Comparison of ENCODE assay signal across 17 cellular contexts in the genomic region with DNA sequence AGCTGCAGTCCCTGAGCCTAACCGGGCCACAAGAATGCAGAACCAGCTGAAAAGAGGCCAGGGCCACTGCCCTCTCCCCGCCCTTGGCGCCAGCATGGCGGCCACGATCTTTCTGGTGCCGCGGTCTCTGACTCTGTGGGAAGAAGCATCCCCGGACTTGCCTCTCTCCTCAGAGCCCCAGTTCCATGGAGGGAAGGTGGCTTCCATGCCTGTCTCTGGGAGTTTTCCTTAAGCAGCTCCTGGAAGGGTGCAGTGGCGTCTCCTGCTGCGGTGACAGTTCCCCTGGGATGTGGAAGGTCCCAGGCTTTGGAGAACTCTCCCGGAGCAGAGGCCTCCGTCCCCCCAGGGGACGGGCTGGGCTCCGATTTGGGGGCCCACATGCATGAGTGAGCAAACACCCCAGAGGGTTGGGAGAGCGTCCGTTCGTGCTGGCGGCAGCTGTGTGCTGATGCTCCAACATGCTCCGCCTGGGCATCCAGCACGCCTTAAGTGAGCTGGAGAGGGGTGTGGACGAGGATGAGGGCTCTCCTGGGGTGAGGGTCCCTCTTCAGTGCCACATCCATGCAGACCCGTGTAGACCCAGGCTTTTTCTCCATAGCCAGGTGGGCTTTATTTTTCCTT.
DNase-seq lines count a peak whose midpoint lies in the region; ATAC-seq and TF ChIP-seq lines count a peak whose summit lies in the region.
"Had no signal": no experiment of that assay in that cellular context is flagged by ENCODE, and none has a peak within 500 bp of the region (broad histone marks: within the 10 kb centered on the region; RNA-seq: fewer than 3 reads in every experiment).

No MANE protein-coding gene starts in this region.

- H4K20me1 ChIP-seq in BLaER1 (peaks cover 24% of the 10 kb centered on the region), IMR-90 (ENCODE audit: insufficient read depth, low read length) (no peaks in the 10 kb centered on the region)

- peak overlapping the region; percentile 42 for H2AK9ac ChIP-seq in IMR-90 (replicated peaks; ENCODE audit: low read depth, low read length, poor library complexity)

- peaks cover 3% of the 10 kb centered on the region; the same call in 1 of the 2 replicates for H3K36me3 ChIP-seq in BLaER1
- no peaks in the 10 kb centered on the region for H3K36me3 ChIP-seq in IMR-90 (ENCODE audit: control insufficient read depth, insufficient read depth, low read length)
- H3K36me3 ChIP-seq in mesenchymal stem cell (ENCODE audit: control insufficient read depth in 1 of 2, insufficient read depth in 2 of 2, low read depth in 1 of 2, low read length in 2 of 2) = peaks cover 5 to 9% of the 10 kb centered on the region in 2 experiments
- H3K36me3 ChIP-seq in spleen = no peaks in the 10 kb centered on the region

- no peaks in the 10 kb centered on the region for H3K27me3 Mint-ChIP-seq in activated CD4-positive, alpha-beta T cell treated with anti-CD3 and anti-CD28 coated beads, Interleukin-2, amount 10 ng/mL, durations not matched to agents 24 days and 14 days

- BruUV-seq in IMR-90 (replicated peaks; lab: Mats Ljungman, UMichigan) = no TSS peak

- intact Hi-C loops in IMR-90 (cut with micrococcal nuclease) = no loop called here
- intact Hi-C loops in spleen (cut with DNase I; ENCODE audit: low total_unique reads) = no loop called here
- intact Hi-C loops in activated CD4-positive, alpha-beta T cell treated with anti-CD3 and anti-CD28 coated beads, Interleukin-2, amount 10 ng/mL, durations not matched to agents 24 days and 14 days (cut with micrococcal nuclease) = no loop called here

- H3K14ac ChIP-seq in IMR-90 (replicated peaks; ENCODE audit: low read depth, low read length) = no peak overlapping the region
- H3K14ac ChIP-seq in mesenchymal stem cell (ENCODE audit: low read length in 2 of 2) = no peak overlapping the region

- H3K4ac ChIP-seq in IMR-90 (ENCODE audit: low read depth, low read length) (peak overlapping the region; percentile 76), mesenchymal stem cell (ENCODE audit: low read depth in 1 of 2, low read length in 2 of 2) (peak overlapping the region in 1 of 2 experiments; percentile 65)

- H2AK5ac ChIP-seq in IMR-90 (ENCODE audit: low read depth, low read length) = peak overlapping the region; percentile 98
- H2AK5ac ChIP-seq in mesenchymal stem cell (ENCODE audit: low read length, severe bottlenecking) = peak overlapping the region; percentile 21

- H3K9me1 ChIP-seq in IMR-90 (ENCODE audit: insufficient read depth, low read length) = peaks cover 37% of the 10 kb centered on the region

- H3K9me3 ChIP-seq in BLaER1 (no peaks in the 10 kb centered on the region), IMR-90 (ENCODE audit: control insufficient read depth, insufficient read depth, low read length) (no peaks in the 10 kb centered on the region), mesenchymal stem cell (ENCODE audit: control insufficient read depth, low read length) (no peaks in the 10 kb centered on the region), spleen (no peaks in the 10 kb centered on the region)

- peak overlapping the region; percentile 100 for H2BK120ac ChIP-seq in IMR-90 (ENCODE audit: low read depth, low read length)
- H2BK120ac ChIP-seq in mesenchymal stem cell (ENCODE audit: low read depth, low read length) = no peak overlapping the region

- H4K5ac ChIP-seq in IMR-90 (ENCODE audit: low read depth, low read length) = no peak overlapping the region

- peak overlapping the region; percentile 65 for H2BK20ac ChIP-seq in IMR-90 (ENCODE audit: low read depth, low read length)

- dilution Hi-C loops in IMR-90 (cut with HindIII; ENCODE audit: low sequenced_read_pairs, unreplicated experiment) = no loop called here

- POLR2A ChIA-PET in IMR-90 (lab: Charles Lee; ENCODE audit: unreplicated experiment) = no interaction called here

- peak overlapping the region; percentile 65; the same call in 1 of the 2 replicates for H3K27ac ChIP-seq in BLaER1
- H3K27ac ChIP-seq in IMR-90 (ENCODE audit: insufficient read depth, low read length) = no peak overlapping the region
- no peak overlapping the region for H3K27ac ChIP-seq in mesenchymal stem cell (ENCODE audit: low read length, poor library complexity, severe bottlenecking)
- H3K27ac ChIP-seq in spleen = no peak overlapping the region

- H3K4me2 ChIP-seq in BLaER1 (peak overlapping the region; percentile 75), IMR-90 (ENCODE audit: low read depth, low read length) (no peak overlapping the region), mesenchymal stem cell (ENCODE audit: low read length, poor library complexity, severe bottlenecking) (no peak overlapping the region)

- in situ Hi-C loops in IMR-90 (cut with MboI; ENCODE audit: low sequenced_read_pairs) = no loop called here

- no peak overlapping the region for H3K4me3 Mint-ChIP-seq in activated CD4-positive, alpha-beta T cell treated with anti-CD3 and anti-CD28 coated beads, Interleukin-2, amount 10 ng/mL, durations not matched to agents 24 days and 14 days
- H3K4me3 Mint-ChIP-seq: CD8-positive, alpha-beta memory T cell had no signal

- H3K23ac ChIP-seq in IMR-90 (ENCODE audit: low read depth, low read length) (no peak overlapping the region), mesenchymal stem cell (ENCODE audit: low read length in 2 of 2) (no peak overlapping the region)

- H3K4me1 Mint-ChIP-seq in activated CD4-positive, alpha-beta T cell treated with anti-CD3 and anti-CD28 coated beads, Interleukin-2, amount 10 ng/mL, durations not matched to agents 24 days and 14 days = no peaks in the 10 kb centered on the region
- H3K4me1 Mint-ChIP-seq: CD8-positive, alpha-beta memory T cell had no signal

- TF ChIP-seq POLR2A in IMR-90 (IDR thresholded peaks at IDR 0.05; ENCODE audit: low read depth, low read length) (no peak), spleen (IDR thresholded peaks at IDR 0.05) (no peak)

- peak overlapping the region; percentile 37 for H4K91ac ChIP-seq in IMR-90 (ENCODE audit: insufficient read depth, low read depth, low read length)
- peak overlapping the region; percentile 81 for H4K91ac ChIP-seq in mesenchymal stem cell (ENCODE audit: low read length)

- H3K18ac ChIP-seq in IMR-90 (ENCODE audit: low read depth, low read length) = no peak overlapping the region
- H3K18ac ChIP-seq in mesenchymal stem cell (ENCODE audit: low read depth in 1 of 2, low read length in 2 of 2) = peak overlapping the region in 1 of 2 experiments; percentile 92

- TF ChIP-seq CTCF in IMR-90 (conservative IDR thresholded peaks at IDR 0.05; ENCODE audit: low read depth, low read length) = no peak
- no peak for TF ChIP-seq CTCF in spleen (IDR thresholded peaks at IDR 0.05 in 8 of 11, conservative IDR thresholded peaks at IDR 0.05 in 3 of 11)

- H2BK15ac ChIP-seq in IMR-90 (ENCODE audit: low read depth, low read length) (peak overlapping the region; percentile 15; the same call in 1 of the 3 replicates), mesenchymal stem cell (ENCODE audit: low read depth, poor library complexity, severe bottlenecking) (peak overlapping the region; percentile 55)

- DNase-seq in IMR-90 (no peak), mesenchymal stem cell (no peak), spleen (peak; percentile 63), SK-N-DZ (ENCODE audit: low spot score) (no peak), medulla oblongata (ENCODE audit: extremely low spot score) (no peak)
- no peak for DNase-seq in activated CD4-positive, alpha-beta T cell treated with anti-CD3 and anti-CD28 coated beads, Interleukin-2, amount 10 ng/mL, durations not matched to agents 24 days and 14 days
- DNase-seq: C1 segment of cervical spinal cord; DMS79; KG1; NCI-H1105 treated with DMSO at 0.1 percent for 48 hours; NCI-H1694; NCI-H2081 treated with DMSO at 0.1 percent for 48 hours; NCI-H748 treated with DMSO at 0.1 percent for 48 hours; NK-92 treated with Interleukin-12 subunit alpha and Interleukin-12 subunit beta, amount 100 ng/mL, for 24 hours; Right ventricle myocardium superior had no signal

- no peak overlapping the region for H3K27ac Mint-ChIP-seq in activated CD4-positive, alpha-beta T cell treated with anti-CD3 and anti-CD28 coated beads, Interleukin-2, amount 10 ng/mL, durations not matched to agents 24 days and 14 days
- H3K27ac Mint-ChIP-seq: CD8-positive, alpha-beta memory T cell had no signal

- TF ChIP-seq RAD21 in IMR-90 (IDR thresholded peaks at IDR 0.05; ENCODE audit: low read length) = no peak

- peak overlapping the region in 1 of 2 experiments; percentile 54; a peak in 2 of 4 replicates for H4K8ac ChIP-seq in IMR-90 (ENCODE audit: low read depth in 2 of 2, low read length in 2 of 2)
- H4K8ac ChIP-seq in mesenchymal stem cell (ENCODE audit: low read length) = peak overlapping the region; percentile 28

- peak overlapping the region; percentile 91 for H2BK5ac ChIP-seq in IMR-90 (ENCODE audit: low read depth, low read length, poor library complexity, severe bottlenecking)
- H2BK5ac ChIP-seq in mesenchymal stem cell (ENCODE audit: low read depth, low read length, poor library complexity, severe bottlenecking) = no peak overlapping the region

- no peak overlapping the region for H3K4me3 ChIP-seq in BLaER1
- H3K4me3 ChIP-seq in IMR-90 (ENCODE audit: insufficient read depth, low read depth, low read length) = no peak overlapping the region
- H3K4me3 ChIP-seq in mesenchymal stem cell (ENCODE audit: insufficient read depth in 1 of 2, low read depth in 1 of 2, low read length in 2 of 2) = no peak overlapping the region
- no peak overlapping the region for H3K4me3 ChIP-seq in spleen

- peaks cover 71% of the 10 kb centered on the region for H3K4me1 ChIP-seq in BLaER1
- peaks cover 33% of the 10 kb centered on the region for H3K4me1 ChIP-seq in IMR-90 (ENCODE audit: control insufficient read depth, insufficient read depth, low read length)
- peaks cover 63% of the 10 kb centered on the region for H3K4me1 ChIP-seq in mesenchymal stem cell (ENCODE audit: control insufficient read depth, insufficient read depth, low read depth, low read length)
- H3K4me1 ChIP-seq in spleen = peaks cover 0 to 23% (median 4%) of the 10 kb centered on the region in 6 donors

- H3K79me1 ChIP-seq in IMR-90 (ENCODE audit: low read depth in 1 of 2, low read length in 2 of 2) (peaks cover 0 to 29% of the 10 kb centered on the region in 2 experiments; a peak in 2 of 4 replicates), mesenchymal stem cell (replicated peaks; ENCODE audit: low read length, poor library complexity, severe bottlenecking) (no peaks in the 10 kb centered on the region)

- peak overlapping the region; percentile 46 to 95 for H2BK12ac ChIP-seq in mesenchymal stem cell (ENCODE audit: low read length in 2 of 2)

- no peak overlapping the region for H3K56ac ChIP-seq in IMR-90 (ENCODE audit: extremely low read depth, insufficient read depth, low read length)

- WGBS in IMR-90 (ENCODE audit: extremely low coverage in 2 of 2, insufficient read length in 1 of 2), 2 experiments = 85% methylated on average over 4 of the region's 22 CpGs; no CpG with 5 or more reads in 1 of the 2 experiments
- 93% methylated on average over 22 of the region's 22 CpGs for WGBS in mesenchymal stem cell
- 83 to 93% (median 89%) methylated on average over 13 to 22 of the region's 22 CpGs for WGBS in spleen, 5 donors

- H3K9me3 Mint-ChIP-seq in activated CD4-positive, alpha-beta T cell treated with anti-CD3 and anti-CD28 coated beads, Interleukin-2, amount 10 ng/mL, durations not matched to agents 24 days and 14 days = no peaks in the 10 kb centered on the region
- H3K9me3 Mint-ChIP-seq: CD8-positive, alpha-beta memory T cell had no signal

- no peaks in the 10 kb centered on the region for H3K27me3 ChIP-seq in BLaER1
- no peaks in the 10 kb centered on the region for H3K27me3 ChIP-seq in IMR-90 (ENCODE audit: control insufficient read depth, insufficient read depth, low read length)
- H3K27me3 ChIP-seq in mesenchymal stem cell (ENCODE audit: control insufficient read depth in 1 of 2, insufficient read depth in 1 of 2, low read length in 2 of 2) = no peaks in the 10 kb centered on the region
- H3K27me3 ChIP-seq in spleen (replicated peaks in 1 of 7) = no peaks in the 10 kb centered on the region

- CTCF ChIA-PET in IMR-90 (lab: Yijun Ruan, JAX) = no interaction called here

- no peaks in the 10 kb centered on the region for H3K36me3 Mint-ChIP-seq in activated CD4-positive, alpha-beta T cell treated with anti-CD3 and anti-CD28 coated beads, Interleukin-2, amount 10 ng/mL, durations not matched to agents 24 days and 14 days (ENCODE audit: low read depth)
- H3K36me3 Mint-ChIP-seq: CD8-positive, alpha-beta memory T cell had no signal

- H2AFZ ChIP-seq in IMR-90 (replicated peaks; ENCODE audit: low read length, poor library complexity) (peak overlapping the region; percentile 66), mesenchymal stem cell (ENCODE audit: low read depth, low read length) (no peak overlapping the region)

- ATAC-seq in IMR-90 (ENCODE audit: low read depth) = no peak

- H3K9ac ChIP-seq in BLaER1 = no peak overlapping the region
- H3K9ac ChIP-seq in IMR-90 (ENCODE audit: low read depth, low read length) = no peak overlapping the region
- H3K9ac ChIP-seq in mesenchymal stem cell (ENCODE audit: low read length) = no peak overlapping the region
